In the genomic region with DNA sequence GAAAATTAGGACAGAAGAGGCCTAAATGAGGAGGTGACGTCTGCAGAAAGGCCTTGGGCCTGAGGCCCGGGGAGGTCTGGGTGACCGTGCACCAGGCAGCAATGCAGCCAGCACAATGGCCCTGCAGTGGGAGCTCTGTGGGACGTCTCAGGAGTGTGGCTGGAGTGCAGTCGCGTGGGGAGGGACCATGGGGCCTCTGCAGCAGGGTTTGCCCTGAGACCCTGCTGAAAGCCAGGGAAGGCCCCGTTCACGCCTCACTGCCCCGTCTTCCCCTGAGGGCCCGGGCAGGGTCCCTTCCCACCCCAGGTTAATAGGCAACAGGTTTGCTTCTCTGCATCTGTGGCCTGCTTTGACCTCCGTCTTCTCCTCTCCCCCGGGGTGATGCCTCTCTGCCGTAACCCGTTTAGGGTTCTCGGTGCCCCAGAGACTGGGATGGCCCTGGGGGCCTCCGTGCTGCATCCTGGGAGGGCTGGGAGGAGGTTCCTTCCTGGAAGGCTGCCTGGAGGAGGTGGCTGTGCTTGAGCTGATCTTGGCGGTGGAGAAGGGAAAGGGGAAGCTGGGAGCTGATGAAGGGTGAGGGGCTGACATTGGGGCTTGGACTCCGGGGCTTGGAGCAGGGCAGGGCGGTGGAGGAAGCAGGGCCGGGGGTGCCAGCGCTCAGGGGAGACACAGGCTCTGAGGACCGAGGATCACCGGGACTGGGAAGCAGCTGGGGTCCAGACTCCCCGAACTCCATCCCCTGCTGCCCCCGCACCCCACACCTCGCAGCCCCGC, we compare ENCODE assay signal across 12 cellular contexts. TPM values are rescaled to one million over a fixed set of nuclear protein-coding genes. Genes with fewer than 3 reads are reported as not detected.
DNase-seq lines count a peak whose midpoint lies in the region; ATAC-seq and TF ChIP-seq lines count a peak whose summit lies in the region.
"Had no signal": no experiment of that assay in that cellular context is flagged by ENCODE, and none has a peak within 500 bp of the region (broad histone marks: within the 10 kb centered on the region; RNA-seq: fewer than 3 reads in every experiment).

No MANE protein-coding gene starts in this region.

- H3K27ac ChIP-seq in esophagus squamous epithelium, result peak overlapping the region; percentile 14 to 87 (median 70)
- H3K27ac ChIP-seq in transverse colon, result peak overlapping the region in 3 of 4 donors; percentile 2 to 57 (median 20)

- TF ChIP-seq CTCF in esophagus squamous epithelium (IDR thresholded peaks at IDR 0.05) (no peak), mucosa of descending colon (IDR thresholded peaks at IDR 0.05) (no peak), transverse colon (IDR thresholded peaks at IDR 0.05) (no peak)

- TF ChIP-seq POLR2A in esophagus squamous epithelium (IDR thresholded peaks at IDR 0.05) (no peak), transverse colon (IDR thresholded peaks at IDR 0.05) (no peak)

- 61 to 82% methylated on average over 8 to 14 of the region's 27 CpGs for WGBS in esophagus squamous epithelium, 2 donors
- 57% methylated on average over 26 of the region's 27 CpGs; no CpG with 5 or more reads in 1 of the 2 donors for WGBS in transverse colon (ENCODE audit: low coverage in 1 of 2), 2 donors

- H3K4me3 ChIP-seq in esophagus squamous epithelium (peak overlapping the region in 2 of 4 donors; percentile 18 to 43), mucosa of descending colon (no peak overlapping the region), transverse colon (no peak overlapping the region)

- in situ Hi-C loops in transverse colon (cut with MboI; ENCODE audit: low pct_ligation_motif_present in 1 of 4, low pct_unique_long_range_greater_than_20kb in 1 of 4, low sequenced_read_pairs in 3 of 4), result no loop called here

- peaks cover 12 to 35% (median 15%) of the 10 kb centered on the region in 3 donors for H3K4me1 ChIP-seq in esophagus squamous epithelium
- H3K4me1 ChIP-seq in mucosa of descending colon (ENCODE audit: low read depth), result no peaks in the 10 kb centered on the region
- H3K4me1 ChIP-seq in transverse colon, result peaks cover 0 to 16% (median 10%) of the 10 kb centered on the region in 4 donors

- H3K36me3 ChIP-seq in esophagus squamous epithelium, result no peaks in the 10 kb centered on the region
- H3K36me3 ChIP-seq in mucosa of descending colon (ENCODE audit: low read depth), result no peaks in the 10 kb centered on the region
- no peaks in the 10 kb centered on the region for H3K36me3 ChIP-seq in transverse colon

- intact Hi-C loops in esophagus squamous epithelium (cut with DNase I) (no loop called here), mucosa of descending colon (cut with DNase I, micrococcal nuclease) (no loop called here), transverse colon (cut with DNase I; ENCODE audit: low total_unique reads) (no loop called here)

- ATAC-seq in mucosa of descending colon, result peak; percentile 9
- ATAC-seq in HG03565 (IDR thresholded peaks at IDR 0.05; ENCODE audit: unreplicated experiment), result no peak
- ATAC-seq in HG02852 (IDR thresholded peaks at IDR 0.05; ENCODE audit: unreplicated experiment), result no peak

- no peak for TF ChIP-seq EP300 in transverse colon (IDR thresholded peaks at IDR 0.05; ENCODE audit: low read depth)

- H3K9me3 ChIP-seq in esophagus squamous epithelium (peaks cover 0 to 9% (median 0%) of the 10 kb centered on the region in 3 donors), mucosa of descending colon (peaks cover 4% of the 10 kb centered on the region), transverse colon (peaks cover 0 to 5% of the 10 kb centered on the region in 2 donors)

- DNase-seq in SKM-1 (lab: John Stamatoyannopoulos, UW; ENCODE audit: unreplicated experiment), result peak; percentile 64
- no peak for DNase-seq in esophagus squamous epithelium (lab: John Stamatoyannopoulos, UW)
- DNase-seq in mucosa of descending colon, result no peak
- no peak for DNase-seq in transverse colon
- DNase-seq in NCI-H2171 treated with DMSO at 0.1 percent for 48 hours (lab: John Stamatoyannopoulos, UW), result no peak
- DNase-seq: activated naive CD4-positive, alpha-beta T cell treated with anti-CD3 and anti-CD28 coated beads for 36 hours; KBM-7; NCI-H1436 treated with DMSO at 0.1 percent for 48 hours; NCI-H526 treated with DMSO at 0.1 percent for 48 hours had no signal

- peaks cover 0 to 30% (median 1%) of the 10 kb centered on the region in 4 donors for H3K27me3 ChIP-seq in esophagus squamous epithelium
- peaks cover 52% of the 10 kb centered on the region for H3K27me3 ChIP-seq in transverse colon

RNA-seq across cellular contexts. Expression of a gene that starts 9.7 kb away (rescaled TPM):
- 10 to 100 TPM in 1 of 4 donors, 1 to 10 TPM in 3; 2.6 to 19.3 (median 6.5) TPM for total RNA-seq in esophagus squamous epithelium
- total RNA-seq in mucosa of descending colon, result 10 to 100 TPM in 2 of 3 donors, 1 to 10 TPM in 1; 8.1 to 58.4 (median 13.0) TPM
- total RNA-seq in transverse colon, result 10 to 100 TPM; 14.1 to 99.3 (median 29.8) TPM

RNA-seq across cellular contexts. Expression of a gene that starts 23.2 kb away (rescaled TPM):
- total RNA-seq in esophagus squamous epithelium (not detected), mucosa of descending colon (not detected), transverse colon (not detected)
- total RNA-seq: activated naive CD4-positive, alpha-beta T cell treated with anti-CD3 and anti-CD28 coated beads for 36 hours; myocyte had no signal

RNA-seq across cellular contexts. Expression of a gene that starts 32.5 kb away (rescaled TPM):
- 1 to 10 TPM in 2 of 4 donors, under 1 TPM in 1, not detected in 1; 0.11 to 1.3 (median 1.0) TPM for total RNA-seq in esophagus squamous epithelium
- total RNA-seq in mucosa of descending colon, result 100 to 1,000 TPM; 184 to 443 (median 361) TPM
- 100 to 1,000 TPM; 197 to 501 (median 402) TPM for total RNA-seq in transverse colon
- total RNA-seq: activated naive CD4-positive, alpha-beta T cell treated with anti-CD3 and anti-CD28 coated beads for 36 hours had no signal

RNA-seq across cellular contexts. Expression of a gene that starts 42.2 kb away (rescaled TPM):
- 10 to 100 TPM in 3 of 4 donors, 1 to 10 TPM in 1; 4.4 to 43.3 (median 17.7) TPM for total RNA-seq in esophagus squamous epithelium
- 10 to 100 TPM in 2 of 3 donors, 1 to 10 TPM in 1; 2.6 to 25.0 (median 12.8) TPM for total RNA-seq in mucosa of descending colon
- 10 to 100 TPM; 14.1 to 37.9 (median 31.2) TPM for total RNA-seq in transverse colon

RNA-seq across cellular contexts. Expression of a gene that starts 55.4 kb away (rescaled TPM):
- total RNA-seq in esophagus squamous epithelium (100 to 1,000 TPM in 2 of 4 donors, 10 to 100 TPM in 2; 82.1 to 118 (median 98.4) TPM), mucosa of descending colon (10 to 100 TPM; 47.5 to 69.1 (median 62.0) TPM), transverse colon (100 to 1,000 TPM in 2 of 4 donors, 10 to 100 TPM in 2; 88.6 to 148 (median 102) TPM)

Comparison
In these comparisons a context has a peak if more than half of its experiments do, and no peak if none do; other contexts are left out.
1. RNA of a gene that starts 32.5 kb away (total RNA-seq): 197 to 501 TPM in transverse colon and 184 to 443 TPM in mucosa of descending colon; 0.11 to 1.3 TPM in esophagus squamous epithelium; every median in the first group is over 10 times any median in the second.